Comparison of ENCODE assay signal across 26 cellular contexts in the genomic region with DNA sequence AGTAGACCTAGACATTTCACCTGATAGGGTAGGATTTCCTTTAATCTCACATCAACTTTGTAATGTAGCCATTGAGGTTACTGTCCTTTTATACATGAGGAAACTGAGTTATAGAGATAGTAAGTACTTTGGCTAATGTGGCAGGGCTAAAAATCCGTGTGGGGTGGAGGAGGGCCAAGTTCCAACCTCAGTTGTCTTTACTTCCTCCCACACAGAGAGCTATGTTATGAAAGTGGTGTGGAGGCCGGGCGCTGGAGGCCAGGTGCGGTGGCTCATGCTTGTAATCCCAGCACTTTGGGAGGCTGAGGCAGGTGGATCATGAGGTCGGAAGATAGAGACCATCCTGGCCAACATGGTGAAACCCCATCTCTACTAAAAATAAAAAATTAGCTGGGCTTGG.
"Had no signal": no experiment of that assay in that cellular context is flagged by ENCODE, and none has a peak within 500 bp of the region (broad histone marks: within the 10 kb centered on the region; RNA-seq: fewer than 3 reads in every experiment).

No MANE protein-coding gene starts in this region.

- H3K27me3 Mint-ChIP-seq: activated B cell treated with CpG ODN at 0.5 μM for 24 hours; activated CD8-positive, alpha-beta T cell treated with anti-CD3 and anti-CD28 coated beads for 36 hours; activated naive CD8-positive, alpha-beta T cell; type B pancreatic cell had no signal

- H3K36me3 ChIP-seq: adrenal gland, ascending aorta, brain microvascular endothelial cell, lower lobe of right lung, thoracic aorta had no signal

- H3K27ac Mint-ChIP-seq: activated CD8-positive, alpha-beta memory T cell treated with anti-CD3 and anti-CD28 coated beads, Interleukin-2, amount 10 ng/mL, durations not matched to agents 7 days and 5 days; activated CD8-positive, alpha-beta T cell treated with anti-CD3 and anti-CD28 coated beads for 36 hours; activated naive CD8-positive, alpha-beta T cell; dendritic cell treated with granulocyte-macrophage colony-stimulating factor and Interleukin-4, amounts not matched to agents 40 ng/mL and 50 ng/mL, for 4 days; natural killer cell; progenitor cell of endocrine pancreas; T-helper 1 cell treated with Interleukin-12 subunit alpha and Interleukin-12 subunit beta and Interleukin-4 antibody, amounts not matched to agents 30 μg/mL and 1 μg/mL, for 36 hours; type B pancreatic cell had no signal

- H3K4me3 ChIP-seq: adrenal gland, ascending aorta, lower lobe of right lung, thoracic aorta had no signal

- ATAC-seq: activated CD8-positive, alpha-beta memory T cell treated with anti-CD3 and anti-CD28 coated beads, Interleukin-2, amount 10 ng/mL, durations not matched to agents 7 days and 5 days; activated CD8-positive, alpha-beta T cell treated with anti-CD3 and anti-CD28 coated beads for 36 hours; activated T-helper 17 cell treated with anti-CD3 and anti-CD28 coated beads, Interleukin-2, amount 50 U/mL, for 72 hours; lower lobe of right lung; natural killer cell had no signal

- H3K27ac ChIP-seq: adrenal gland, ascending aorta, brain microvascular endothelial cell, lower lobe of right lung, thoracic aorta had no signal

- H3K9me3 Mint-ChIP-seq: activated B cell treated with CpG ODN at 0.5 μM for 24 hours; activated CD8-positive, alpha-beta T cell treated with anti-CD3 and anti-CD28 coated beads for 36 hours; activated T-helper 17 cell treated with anti-CD3 and anti-CD28 coated beads, Interleukin-2, amount 50 U/mL, for 72 hours; dendritic cell treated with granulocyte-macrophage colony-stimulating factor and Interleukin-4, amounts not matched to agents 40 ng/mL and 50 ng/mL, for 4 days; natural killer cell; T-helper 1 cell treated with Interleukin-12 subunit alpha and Interleukin-12 subunit beta and Interleukin-4 antibody, amounts not matched to agents 30 μg/mL and 1 μg/mL, for 36 hours; type B pancreatic cell had no signal

- H3K4me3 Mint-ChIP-seq: activated B cell treated with CpG ODN at 0.5 μM for 24 hours; activated CD8-positive, alpha-beta memory T cell treated with anti-CD3 and anti-CD28 coated beads, Interleukin-2, amount 10 ng/mL, durations not matched to agents 7 days and 5 days; activated CD8-positive, alpha-beta T cell treated with anti-CD3 and anti-CD28 coated beads for 36 hours; activated naive CD8-positive, alpha-beta T cell; activated T-helper 17 cell treated with anti-CD3 and anti-CD28 coated beads, Interleukin-2, amount 50 U/mL, for 72 hours; dendritic cell treated with granulocyte-macrophage colony-stimulating factor and Interleukin-4, amounts not matched to agents 40 ng/mL and 50 ng/mL, for 4 days; natural killer cell; T-helper 1 cell treated with Interleukin-12 subunit alpha and Interleukin-12 subunit beta and Interleukin-4 antibody, amounts not matched to agents 30 μg/mL and 1 μg/mL, for 36 hours; type B pancreatic cell had no signal

- DNase-seq: activated B cell treated with CpG ODN at 0.5 μM for 24 hours; activated CD4-positive, alpha-beta T cell treated with anti-CD3 and anti-CD28 coated beads for 48 hours; activated CD8-positive, alpha-beta memory T cell treated with anti-CD3 and anti-CD28 coated beads, Interleukin-2, amount 10 ng/mL, durations not matched to agents 7 days and 5 days; activated CD8-positive, alpha-beta T cell treated with anti-CD3 and anti-CD28 coated beads for 36 hours; activated T-cell treated with anti-CD3 and anti-CD28 coated beads, Interleukin-2, amount 50 U/mL, for 1 hour; adrenal gland; brain microvascular endothelial cell; caudate nucleus; effector CD4-positive, alpha-beta T cell; foreskin fibroblast; kidney; lower lobe of right lung; natural killer cell; retina; stimulated activated CD4-positive, alpha-beta T cell treated with anti-CD3 and anti-CD28 coated beads, Interleukin-2, amount 100 ng/mL, for 48 hours; stimulated activated CD8-positive, alpha-beta memory T cell treated with anti-CD3 and anti-CD28 coated beads, Interleukin-4, amount 100 ng/mL, for 48 hours; stimulated activated naive CD4-positive, alpha-beta T cell treated with Interleukin-2 at 50 U/mL for 16 hours; T1000 had no signal

- H3K27me3 ChIP-seq: adrenal gland, ascending aorta, brain microvascular endothelial cell had no signal

- H3K9me3 ChIP-seq: adrenal gland, ascending aorta, lower lobe of right lung, thoracic aorta had no signal

- H3K4me1 ChIP-seq: adrenal gland, lower lobe of right lung had no signal

- H3K4me1 Mint-ChIP-seq: natural killer cell had no signal

- H3K36me3 Mint-ChIP-seq: activated CD8-positive, alpha-beta memory T cell treated with anti-CD3 and anti-CD28 coated beads, Interleukin-2, amount 10 ng/mL, durations not matched to agents 7 days and 5 days; activated naive CD8-positive, alpha-beta T cell; natural killer cell had no signal
